7 cellular contexts compared by ENCODE assay signal in genomic region chr13:67395577-67395976, GRCh38.
"Had no signal": no experiment of that assay in that cellular context is flagged by ENCODE, and none has a peak within 500 bp of the region (broad histone marks: within the 10 kb centered on the region; RNA-seq: fewer than 3 reads in every experiment).

No MANE protein-coding gene starts in this region.

- DNase-seq: GM23248, GOT3, H7, HFFc6, KG1 had no signal

- H3K9me3 ChIP-seq: HAP-1 had no signal

- H3K4me3 ChIP-seq: GM23248, HAP-1, K562 had no signal

- H3K36me3 ChIP-seq: HAP-1 had no signal

- H3K27ac ChIP-seq: GM23248 had no signal

- H3K4me1 ChIP-seq: HAP-1 had no signal
